8 cellular contexts compared by ENCODE assay signal in genomic region chr14:82710257-82710841, GRCh38.
A peak's percentile ranks its signal among the peaks of the same experiment; 100 is the strongest.
DNase-seq lines count a peak whose midpoint lies in the region; FAIRE-seq and TF ChIP-seq lines count a peak whose summit lies in the region.

No MANE protein-coding gene starts in this region.

- POLR2A ChIA-PET in endothelial cell of umbilical vein (lab: Charles Lee): no interaction called here

- no peaks in the 10 kb centered on the region for H3K79me2 ChIP-seq in endothelial cell of umbilical vein (ENCODE audit: control insufficient read depth, insufficient read depth, low read length)

- H3K36me3 ChIP-seq in endothelial cell of umbilical vein (ENCODE audit: control insufficient read depth in 2 of 2, extremely low read depth in 1 of 2, insufficient read depth in 2 of 2, low read length in 2 of 2): no peaks in the 10 kb centered on the region

- peaks cover 2% of the 10 kb centered on the region for H3K4me1 Mint-ChIP-seq in CD14-positive monocyte
- no peaks in the 10 kb centered on the region for H3K4me1 Mint-ChIP-seq in neural crest cell

- H3K9me3 Mint-ChIP-seq in CD14-positive monocyte: peaks cover 0 to 2% (median 0%) of the 10 kb centered on the region in 7 donors
- H3K9me3 Mint-ChIP-seq in neural crest cell: peaks cover 3% of the 10 kb centered on the region

- no peaks in the 10 kb centered on the region for H3K9me3 ChIP-seq in endothelial cell of umbilical vein (replicated peaks; ENCODE audit: control insufficient read depth, insufficient read depth, low read length)

- peak; percentile 74 for TF ChIP-seq CTCF in CD14-positive monocyte (IDR thresholded peaks at IDR 0.05)
- peak; percentile 87 for TF ChIP-seq CTCF in GM13977 (IDR thresholded peaks at IDR 0.05; ENCODE audit: extremely low read depth, insufficient read depth, missing control alignments)
- TF ChIP-seq CTCF in endothelial cell of umbilical vein (IDR thresholded peaks at IDR 0.05; ENCODE audit: extremely low read depth in 1 of 2, insufficient read depth in 1 of 2, low read depth in 1 of 2, low read length in 2 of 2): peak; percentile 66 to 72
- TF ChIP-seq CTCF in neural crest cell (conservative IDR thresholded peaks at IDR 0.05): peak; percentile 81

- H2AFZ ChIP-seq in endothelial cell of umbilical vein (ENCODE audit: low read depth, low read length): no peak overlapping the region

- no peak overlapping the region for H3K9ac ChIP-seq in endothelial cell of umbilical vein (replicated peaks; ENCODE audit: extremely low read depth, insufficient read depth, low read length)

- no peaks in the 10 kb centered on the region for H3K27me3 Mint-ChIP-seq in CD14-positive monocyte (ENCODE audit: low read depth in 3 of 3)
- no peaks in the 10 kb centered on the region for H3K27me3 Mint-ChIP-seq in neural crest cell (ENCODE audit: low read depth)

- no peaks in the 10 kb centered on the region for H3K36me3 Mint-ChIP-seq in CD14-positive monocyte
- peaks cover 8% of the 10 kb centered on the region for H3K36me3 Mint-ChIP-seq in neural crest cell (ENCODE audit: low read depth)

- H3K4me3 Mint-ChIP-seq in CD14-positive monocyte: no peak overlapping the region
- H3K4me3 Mint-ChIP-seq in neural crest cell: no peak overlapping the region

- no peaks in the 10 kb centered on the region for H3K9me1 ChIP-seq in endothelial cell of umbilical vein (replicated peaks; ENCODE audit: control insufficient read depth, extremely low read depth, insufficient read depth, low read length)

- in situ Hi-C loops in GM13977 (cut with MboI; ENCODE audit: low pct_unique_long_range_greater_than_20kb, low sequenced_read_pairs, unreplicated experiment): no loop called here

- H3K4me3 ChIP-seq in endothelial cell of umbilical vein (replicated peaks in 1 of 3; ENCODE audit: insufficient read depth in 1 of 3, low read depth in 1 of 3, low read length in 3 of 3): no peak overlapping the region

- peak; percentile 65 for FAIRE-seq in endothelial cell of umbilical vein (lab: Jason Lieb, UNC)

- dilution Hi-C loops in endothelial cell of umbilical vein (cut with MboI; ENCODE audit: extremely low pct_ligation_motif_present, low sequenced_read_pairs): no loop called here

- DNase-seq in CD14-positive monocyte (ENCODE audit: low spot score) (no peak), GM13977 (ENCODE audit: low spot score) (peak; percentile 33), HT-29 (ENCODE audit: low spot score) (peak; percentile 72), SHP77 (lab: John Stamatoyannopoulos, UW) (peak; percentile 16 to 53), endothelial cell of umbilical vein (ENCODE audit: low read depth, low spot score) (peak; percentile 45), neural crest cell (ENCODE audit: low read depth, low spot score) (peak; percentile 60), mesenteric fat pad (ENCODE audit: low spot score) (no peak), NCI-H1436 treated with DMSO at 0.1 percent for 48 hours (lab: John Stamatoyannopoulos, UW) (no peak)

- H3K27ac Mint-ChIP-seq in CD14-positive monocyte (no peak overlapping the region), neural crest cell (ENCODE audit: unreplicated experiment) (no peak overlapping the region)

- H3K4me2 ChIP-seq in endothelial cell of umbilical vein (ENCODE audit: insufficient read depth, low read length): no peak overlapping the region

- no TSS peak for BruUV-seq in endothelial cell of umbilical vein (replicated peaks; lab: Mats Ljungman, UMichigan)

- intact Hi-C loops in CD14-positive monocyte (cut with micrococcal nuclease) (no loop called here), endothelial cell of umbilical vein (cut with micrococcal nuclease) (loop anchor here (5.0 kb wide), 1 partner anchor 752 kb away; no protein-coding TSS in a partner anchor)

- no peaks in the 10 kb centered on the region for H4K20me1 ChIP-seq in endothelial cell of umbilical vein (replicated peaks; ENCODE audit: control insufficient read depth, extremely low read depth, insufficient read depth, low read length)

- TF ChIP-seq POLR2A in endothelial cell of umbilical vein (IDR thresholded peaks at IDR 0.05; ENCODE audit: low read depth, low read length): no peak

- no peak overlapping the region for H3K27ac ChIP-seq in endothelial cell of umbilical vein (ENCODE audit: insufficient read depth, low read depth, low read length)

- no peaks in the 10 kb centered on the region for H3K27me3 ChIP-seq in endothelial cell of umbilical vein (ENCODE audit: control insufficient read depth in 2 of 2, insufficient read depth in 2 of 2, low read length in 2 of 2)

- CTCF ChIA-PET in endothelial cell of umbilical vein (lab: Charles Lee): no interaction called here

- H3K4me1 ChIP-seq in endothelial cell of umbilical vein (ENCODE audit: control insufficient read depth, extremely low read depth, insufficient read depth, low read length): no peaks in the 10 kb centered on the region

TF ChIP-seq in endothelial cell of umbilical vein, 7 proteins besides CTCF, POLR2A, EP300 and RAD21:
- no peak for TF ChIP-seq POLR2AphosphoS5 (IDR thresholded peaks at IDR 0.05; ENCODE audit: insufficient read depth, low read depth, low read length)

Comparison
In these comparisons a context has a peak if more than half of its experiments do, and no peak if none do; other contexts are left out.
1. DNase-seq: peak in GM13977 (single experiment), HT-29 (single experiment), SHP77 (2 of 2), endothelial cell of umbilical vein (single experiment) and neural crest cell (single experiment); none in CD14-positive monocyte (single experiment), mesenteric fat pad (single experiment) and NCI-H1436 treated with DMSO at 0.1 percent for 48 hours (single experiment).
2. Peak in every context shown above with its lines, with median percentiles within 50 percentile points of each other: CTCF ChIP-seq.